In the genomic region with DNA sequence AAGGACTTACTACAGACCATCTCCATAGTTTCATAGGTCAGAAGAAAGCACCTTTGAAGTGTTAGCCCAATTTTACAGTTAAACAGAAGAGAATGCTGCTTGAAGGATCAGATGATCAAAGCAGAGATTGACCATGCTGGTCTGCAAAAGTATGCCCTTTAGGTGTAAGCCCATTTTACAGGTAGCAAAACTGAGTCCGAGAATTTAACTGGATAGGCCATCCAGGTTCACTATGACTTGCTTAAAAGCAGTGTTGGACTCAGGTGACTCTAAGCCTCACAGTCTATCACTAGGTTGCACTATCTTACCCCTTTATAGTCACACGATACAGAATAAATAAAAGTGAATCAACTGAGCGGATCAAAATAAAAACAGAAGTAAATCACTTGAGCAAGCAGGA, we compare ENCODE assay signal across 22 cellular contexts.
DNase-seq lines count a peak whose midpoint lies in the region; ATAC-seq, FAIRE-seq and TF ChIP-seq lines count a peak whose summit lies in the region.
"Had no signal": no experiment of that assay in that cellular context is flagged by ENCODE, and none has a peak within 500 bp of the region (broad histone marks: within the 10 kb centered on the region; RNA-seq: fewer than 3 reads in every experiment).

No MANE protein-coding gene starts in this region.

- CTCF ChIA-PET in H1 (lab: Charles Lee; ENCODE audit: partially characterized antibody), result interaction anchor here (0.7 to 1.6 kb wide), 2 partner anchors 13 to 53 kb away, joined by 3 read pairs; no protein-coding TSS in a partner anchor

- DNase-seq in MM.1S (no peak), H1 (ENCODE audit: low read depth in 1 of 2, low spot score in 2 of 2) (no peak), left lobe of liver (ENCODE audit: low spot score) (no peak), NCI-H524 treated with DMSO at 0.1 percent for 48 hours (lab: John Stamatoyannopoulos, UW) (no peak), AG08396 (ENCODE audit: low spot score) (no peak)
- no peak for DNase-seq in stimulated activated naive CD4-positive, alpha-beta T cell treated with Interleukin-2 at 50 U/mL for 16 hours (lab: John Stamatoyannopoulos, UW)
- DNase-seq: 8988T; ACHN; C1 segment of cervical spinal cord; Calu3; CD4-positive, alpha-beta memory T cell; COR-L47; DMS53; DMS79 treated with DMSO at 0.1 percent for 48 hours; GF-D8 had no signal

- no peak overlapping the region for H4K91ac ChIP-seq in H1 (replicated peaks; ENCODE audit: insufficient read length, low read length)

- no peaks in the 10 kb centered on the region for H3K23me2 ChIP-seq in H1 (ENCODE audit: low read depth, low read length)

- no peak overlapping the region for H2BK120ac ChIP-seq in H1 (replicated peaks; ENCODE audit: low read depth, low read length)

- H3K27me3 ChIP-seq in MM.1S (replicated peaks; ENCODE audit: insufficient read depth, low read length) (no peaks in the 10 kb centered on the region), H1 (replicated peaks in 1 of 4; ENCODE audit: control insufficient read depth in 3 of 4, extremely low read depth in 1 of 4, insufficient read depth in 3 of 4, low read length in 3 of 4) (no peaks in the 10 kb centered on the region), parathyroid adenoma (ENCODE audit: control insufficient read depth, insufficient read depth, low read length) (no peaks in the 10 kb centered on the region)

- no peak overlapping the region for H2AFZ ChIP-seq in MM.1S (ENCODE audit: low read length)
- no peak overlapping the region for H2AFZ ChIP-seq in H1 (ENCODE audit: low read length)
- no peak overlapping the region for H2AFZ ChIP-seq in parathyroid adenoma
- H2AFZ ChIP-seq: GM23338 had no signal

- no peaks in the 10 kb centered on the region for H3K9me3 ChIP-seq in MM.1S (replicated peaks; ENCODE audit: insufficient read depth, low read length)
- H3K9me3 ChIP-seq in H1 (ENCODE audit: insufficient read depth in 2 of 2, low read depth in 1 of 2, low read length in 1 of 2), result peaks cover 3% of the 10 kb centered on the region in 2 experiments; a peak in 1 of 4 replicates
- H3K9me3 ChIP-seq in parathyroid adenoma (ENCODE audit: control insufficient read depth, low read length), result no peaks in the 10 kb centered on the region
- H3K9me3 ChIP-seq: HAP-1 had no signal

- FAIRE-seq in H1 (lab: Jason Lieb, UNC), result no peak
- FAIRE-seq: A549, GM12891, GM18507, H54 had no signal

- H4K20me1 ChIP-seq in MM.1S (ENCODE audit: insufficient read depth, low read length), result peaks cover 21% of the 10 kb centered on the region
- no peaks in the 10 kb centered on the region for H4K20me1 ChIP-seq in H1 (replicated peaks in 1 of 2; ENCODE audit: control insufficient read depth in 1 of 2, insufficient read depth in 2 of 2, low read length in 2 of 2)

- H3K56ac ChIP-seq in H1 (replicated peaks; ENCODE audit: insufficient read length, low read depth, low read length), result no peak overlapping the region

- H3K4me3 ChIP-seq in MM.1S (ENCODE audit: low read length), result no peak overlapping the region
- no peak overlapping the region for H3K4me3 ChIP-seq in H1 (ENCODE audit: extremely low read depth in 1 of 4, insufficient read depth in 2 of 4, low read depth in 3 of 4, low read length in 4 of 4)
- no peak overlapping the region for H3K4me3 ChIP-seq in parathyroid adenoma (ENCODE audit: low read depth, low read length)
- H3K4me3 ChIP-seq: A549, GM23338, HAP-1 had no signal

- H2BK12ac ChIP-seq in H1 (ENCODE audit: low read depth, low read length), result no peak overlapping the region

- no peak overlapping the region for H2BK5ac ChIP-seq in H1 (ENCODE audit: low read depth, low read length)

- H3K27ac ChIP-seq in MM.1S (ENCODE audit: low read length), result no peak overlapping the region; the same call in 1 of the 2 replicates
- H3K27ac ChIP-seq in H1 (ENCODE audit: low read depth, low read length), result no peak overlapping the region
- H3K27ac ChIP-seq in parathyroid adenoma, result no peak overlapping the region
- H3K27ac ChIP-seq: A549 had no signal

- 94% methylated on average over 3 of the region's 3 CpGs; no CpG with 5 or more reads in 1 of the 2 experiments for WGBS in H1 (ENCODE audit: extremely low coverage in 1 of 2, insufficient coverage in 1 of 2, insufficient read length in 1 of 2, insufficient replicate concordance in 2 of 2, low coverage in 1 of 2, low lambda C conversion rate in 2 of 2, missing lambda C conversion rate in 1 of 2), 2 experiments

- H2AK5ac ChIP-seq in H1 (ENCODE audit: low read depth, low read length), result no peak overlapping the region

- no peak for TF ChIP-seq RAD21 in H1 (IDR thresholded peaks at IDR 0.05 in 1 of 2, conservative IDR thresholded peaks at IDR 0.05 in 1 of 2; ENCODE audit: low read depth in 2 of 2, low read length in 2 of 2)

- H3K79me2 ChIP-seq in MM.1S (ENCODE audit: low read length), result peaks cover 99% of the 10 kb centered on the region
- 0 out of 4 replicates have a peak, but pooled peaks cover 0 to 6% of the 10 kb centered on the region in 2 experiments for H3K79me2 ChIP-seq in H1 (ENCODE audit: control insufficient read depth in 1 of 2, insufficient read depth in 2 of 2, low read length in 2 of 2)
- H3K79me2 ChIP-seq in parathyroid adenoma, result peaks cover 94% of the 10 kb centered on the region

- no peak for TF ChIP-seq POLR2A in H1 (IDR thresholded peaks at IDR 0.05; ENCODE audit: control extremely low read depth in 1 of 2, low read depth in 2 of 2, low read length in 2 of 2)

- H3K4me2 ChIP-seq in MM.1S (ENCODE audit: low read depth, low read length) (peak overlapping the region; percentile 4; the same call in 1 of the 2 replicates), H1 (ENCODE audit: insufficient read depth in 1 of 2, low read depth in 2 of 2, low read length in 2 of 2) (no peak overlapping the region), parathyroid adenoma (ENCODE audit: low read length) (peak overlapping the region; percentile 46)
- H3K4me2 ChIP-seq: A549, GM23338 had no signal

- ATAC-seq in left lobe of liver, result peak; percentile 26
- ATAC-seq: A549 had no signal

- H4K5ac ChIP-seq in H1 (ENCODE audit: insufficient read length, low read depth, low read length), result no peak overlapping the region

- no peak overlapping the region for H2BK20ac ChIP-seq in H1 (ENCODE audit: low read length)

- H3K18ac ChIP-seq in H1 (ENCODE audit: extremely low read depth, low read length), result no peak overlapping the region

- no peak overlapping the region for H3K23ac ChIP-seq in H1 (ENCODE audit: insufficient read length)

- TF ChIP-seq CTCF in MM.1S (IDR thresholded peaks at IDR 0.05; ENCODE audit: low read length) (no peak), H1 (IDR thresholded peaks at IDR 0.05; ENCODE audit: control extremely low read depth in 1 of 3, insufficient read depth in 1 of 3, low read depth in 1 of 3, low read length in 3 of 3) (no peak), parathyroid adenoma (IDR thresholded peaks at IDR 0.05) (no peak)

- H2BK15ac ChIP-seq in H1 (ENCODE audit: low read length), result no peak overlapping the region

- no peak for TF ChIP-seq EP300 in H1 (IDR thresholded peaks at IDR 0.05; ENCODE audit: borderline replicate concordance in 1 of 2, low read depth in 2 of 2, low read length in 2 of 2)

- 0 out of 2 replicates have a peak, but pooled peaks cover 9% of the 10 kb centered on the region for H3F3A ChIP-seq in MM.1S (ENCODE audit: insufficient read depth, low read length)

- H3K36me3 ChIP-seq in MM.1S (replicated peaks; ENCODE audit: insufficient read depth, low read length) (no peaks in the 10 kb centered on the region), H1 (ENCODE audit: control insufficient read depth in 2 of 4, insufficient read depth in 4 of 4, low read length in 3 of 4) (no peaks in the 10 kb centered on the region), parathyroid adenoma (ENCODE audit: control insufficient read depth, insufficient read depth, low read length) (no peaks in the 10 kb centered on the region)
- H3K36me3 ChIP-seq: HAP-1 had no signal

- H3K9ac ChIP-seq in MM.1S (ENCODE audit: low read length) (no peak overlapping the region), H1 (replicated peaks in 1 of 4; ENCODE audit: extremely low read depth in 1 of 4, low read depth in 3 of 4, low read length in 3 of 4) (no peak overlapping the region), parathyroid adenoma (no peak overlapping the region)

- H3K79me1 ChIP-seq in H1 (ENCODE audit: low read depth, low read length), result no peaks in the 10 kb centered on the region

- H3K9me2 ChIP-seq in MM.1S (replicated peaks; ENCODE audit: insufficient read depth, low read length), result no peaks in the 10 kb centered on the region

- no peak overlapping the region for H4K8ac ChIP-seq in H1 (ENCODE audit: extremely low read depth, insufficient read depth, low read length)

- POLR2A ChIA-PET in H1 (lab: Charles Lee; ENCODE audit: partially characterized antibody), result no interaction called here

- H3K4me1 ChIP-seq in MM.1S (ENCODE audit: low read length) (peaks cover 34% of the 10 kb centered on the region), H1 (replicated peaks in 1 of 4; ENCODE audit: control insufficient read depth in 3 of 4, insufficient read depth in 4 of 4, low read length in 3 of 4) (peaks cover 0 to 6% (median 1%) of the 10 kb centered on the region in 4 experiments; a peak in 3 of 7 replicates), parathyroid adenoma (peaks cover 47% of the 10 kb centered on the region)
- H3K4me1 ChIP-seq: A549, HAP-1 had no signal

- H3K14ac ChIP-seq in H1 (ENCODE audit: insufficient read length), result no peak overlapping the region

- no peak overlapping the region for H3K4ac ChIP-seq in H1 (replicated peaks; ENCODE audit: insufficient read length, low read depth, low read length)

TF ChIP-seq in H1, 55 proteins besides CTCF, POLR2A, EP300 and RAD21:
- TF ChIP-seq KDM1A (IDR thresholded peaks at IDR 0.05; ENCODE audit: borderline replicate concordance, low read length) (peak; percentile 40; the same call in 1 of the 2 replicates), SUZ12 (IDR thresholded peaks at IDR 0.05; ENCODE audit: low read length) (no peak), TBP (IDR thresholded peaks at IDR 0.05; ENCODE audit: low read depth, low read length) (no peak), JUND (IDR thresholded peaks at IDR 0.05; ENCODE audit: low read length) (no peak), CREB1 (IDR thresholded peaks at IDR 0.05) (no peak), SP2 (IDR thresholded peaks at IDR 0.05; ENCODE audit: low read length) (no peak)
- TF ChIP-seq, protein P1, sequence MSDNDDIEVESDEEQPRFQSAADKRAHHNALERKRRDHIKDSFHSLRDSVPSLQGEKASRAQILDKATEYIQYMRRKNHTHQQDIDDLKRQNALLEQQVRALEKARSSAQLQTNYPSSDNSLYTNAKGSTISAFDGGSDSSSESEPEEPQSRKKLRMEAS (IDR thresholded peaks at IDR 0.05), result no peak

Comparison
In these comparisons a context has a peak if more than half of its experiments do, and no peak if none do; other contexts are left out.
1. H3K4me2 ChIP-seq: peak in MM.1S (single experiment) and parathyroid adenoma (single experiment); none in H1 (0 of 2).